ENCODE assay signal across 8 cellular contexts in genomic region chr16:66977341-66978113, GRCh38. TPM values are rescaled to one million over a fixed set of nuclear protein-coding genes. Genes with fewer than 3 reads are reported as not detected.
DNase-seq lines count a peak whose midpoint lies in the region; ATAC-seq and TF ChIP-seq lines count a peak whose summit lies in the region.

No MANE protein-coding gene starts in this region.

- no peaks in the 10 kb centered on the region for H3K27me3 ChIP-seq in dorsolateral prefrontal cortex

- TF ChIP-seq CTCF in dorsolateral prefrontal cortex (IDR thresholded peaks at IDR 0.05 in 54 of 56, conservative IDR thresholded peaks at IDR 0.05 in 2 of 56; ENCODE audit: low read depth in 1 of 56, partially characterized antibody in 56 of 56) = peak; percentile 80 to 100 (median 98)

- intact Hi-C loops in dorsolateral prefrontal cortex (cut with DNase I) = loop anchor here (2.0 to 5.0 kb wide), 4 partner anchors 37 to 177 kb away; no protein-coding TSS in a partner anchor

- ATAC-seq in HG03442 (IDR thresholded peaks at IDR 0.05; ENCODE audit: unreplicated experiment) = peak; percentile 57

- DNase-seq in NCI-H2081 (lab: John Stamatoyannopoulos, UW) = peak; percentile 70 to 72
- DNase-seq in NCI-H2081 treated with DMSO at 0.1 percent for 48 hours (lab: John Stamatoyannopoulos, UW) = no peak
- peak; percentile 81 for DNase-seq in NCI-H82 treated with DMSO at 0.1 percent for 48 hours (lab: John Stamatoyannopoulos, UW; ENCODE audit: unreplicated experiment)
- peak; percentile 97 for DNase-seq in activated CD4-positive, alpha-beta T cell treated with anti-CD3 and anti-CD28 coated beads, Interleukin-2, amount 50 U/mL, for 48 hours
- peak; percentile 84 to 95 (median 91) for DNase-seq in dorsolateral prefrontal cortex
- peak; percentile 78 to 89 for DNase-seq in lung microvascular endothelial cell (ENCODE audit: low read depth in 2 of 2)
- peak; percentile 69 for DNase-seq in stimulated activated CD8-positive, alpha-beta memory T cell treated with anti-CD3 and anti-CD28 coated beads, Interleukin-12 subunit alpha, Interleukin-12 subunit beta, amount 100 ng/mL, for 24 hours (ENCODE audit: extremely low read depth)

- peak overlapping the region in 15 of 59 donors; percentile 2 to 57 (median 37) for H3K27ac ChIP-seq in dorsolateral prefrontal cortex

- H3K4me3 ChIP-seq in dorsolateral prefrontal cortex = peak overlapping the region in 1 of 59 donors; percentile 32

RNA-seq across cellular contexts. Expression of gene CES4A, which starts 10.9 kb away (rescaled TPM):
- 100 to 1,000 TPM in 75 of 120 experiments, 10 to 100 TPM in 45; 46.0 to 216 (median 110) TPM for total RNA-seq in dorsolateral prefrontal cortex
- total RNA-seq in lung microvascular endothelial cell = 1.1 and 1.2 TPM in 2 replicates

RNA-seq across cellular contexts. Expression of gene CES3, which starts 16.5 kb away (rescaled TPM):
- total RNA-seq in dorsolateral prefrontal cortex (10 to 100 TPM in 6 of 120 experiments, 1 to 10 TPM in 114; 1.3 to 16.1 (median 5.8) TPM), lung microvascular endothelial cell (under 0.01 TPM in 1 of 2 replicates, not detected in the other)

RNA-seq across cellular contexts. Expression of gene CES2, which starts 42.2 kb away (rescaled TPM):
- total RNA-seq in dorsolateral prefrontal cortex (10 to 100 TPM; 22.8 to 59.4 (median 39.9) TPM), lung microvascular endothelial cell (12.7 and 15.9 TPM in 2 replicates)

RNA-seq across cellular contexts. Expression of gene CIAO2B, which starts 43.3 kb away (rescaled TPM):
- 10 to 100 TPM; 52.1 to 95.9 (median 74.6) TPM for total RNA-seq in dorsolateral prefrontal cortex
- 124 and 176 TPM in 2 replicates for total RNA-seq in lung microvascular endothelial cell

RNA-seq across cellular contexts. Expression of gene CBFB, which starts 51.4 kb away (rescaled TPM):
- total RNA-seq in dorsolateral prefrontal cortex (10 to 100 TPM; 16.0 to 71.3 (median 36.7) TPM), lung microvascular endothelial cell (35.9 and 40.8 TPM in 2 replicates)

Comparison
In these comparisons a context has a peak if more than half of its experiments do, and no peak if none do; other contexts are left out.
1. RNA of gene CES4A, which starts 10.9 kb away (total RNA-seq): 46.0 to 216 TPM in dorsolateral prefrontal cortex; 1.1 to 1.2 TPM in lung microvascular endothelial cell; every median in the first group is over 10 times any median in the second.